8 cellular contexts compared by ENCODE assay signal in the genomic region with DNA sequence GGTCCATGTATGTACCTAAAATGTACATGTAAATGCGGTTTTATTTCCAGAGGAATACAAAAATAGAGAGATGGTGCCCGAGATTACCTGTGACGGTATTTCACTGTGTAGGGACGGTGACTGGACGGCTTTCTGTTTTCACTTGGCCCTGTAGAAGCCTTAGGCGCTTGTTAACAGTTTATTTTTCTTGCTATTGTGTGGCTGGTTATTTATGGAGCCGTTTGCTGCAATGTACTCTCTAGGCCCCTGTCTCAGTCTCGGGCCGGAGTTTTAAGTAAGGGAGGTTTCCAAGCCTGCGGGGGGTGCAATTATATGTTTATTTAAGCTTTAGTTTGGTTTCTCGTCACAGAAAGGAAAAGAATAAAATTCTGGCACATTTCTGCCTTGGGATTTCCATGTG. TPM values are rescaled to one million over a fixed set of nuclear protein-coding genes. Genes with fewer than 3 reads are reported as not detected.
DNase-seq lines count a peak whose midpoint lies in the region; ATAC-seq, FAIRE-seq and TF ChIP-seq lines count a peak whose summit lies in the region.

No MANE protein-coding gene starts in this region.

- H3K4me3 ChIP-seq in GM06990 (replicated peaks; ENCODE audit: low read depth, low read length) (peak overlapping the region; percentile 76), astrocyte of the cerebellum (ENCODE audit: low read depth, low read length) (peak overlapping the region; percentile 75), kidney (ENCODE audit: low read length in 2 of 2) (peak overlapping the region; percentile 93 to 100)

- TF ChIP-seq CTCF in GM06990 (IDR thresholded peaks at IDR 0.05; ENCODE audit: insufficient read depth, low read length, poor library complexity, severe bottlenecking) (no peak), astrocyte of the cerebellum (IDR thresholded peaks at IDR 0.05; ENCODE audit: low read depth, low read length, missing control alignments) (no peak), kidney (IDR thresholded peaks at IDR 0.05; ENCODE audit: borderline replicate concordance, extremely low read depth, insufficient read depth) (no peak)

- ATAC-seq in GM21390 (IDR thresholded peaks at IDR 0.05; ENCODE audit: unreplicated experiment), result peak; percentile 15

- H3K36me3 ChIP-seq in GM06990 (ENCODE audit: control insufficient read depth, insufficient read depth, low read length) (no peaks in the 10 kb centered on the region), kidney (ENCODE audit: control insufficient read depth in 1 of 2, insufficient read depth in 2 of 2, low read length in 2 of 2) (peaks cover 0 to 2% of the 10 kb centered on the region in 2 donors)

- peak overlapping the region; percentile 63 to 94 for H3K9ac ChIP-seq in kidney (ENCODE audit: low read length in 2 of 2)

- intact Hi-C loops in kidney (cut with DNase I), result no loop called here

- H3K27me3 ChIP-seq in GM06990 (replicated peaks; ENCODE audit: control insufficient read depth, insufficient read depth, low read length), result no peaks in the 10 kb centered on the region

- H3K9me3 ChIP-seq in kidney (ENCODE audit: control insufficient read depth in 1 of 2, low read length in 2 of 2), result no peaks in the 10 kb centered on the region

- FAIRE-seq in kidney (lab: Jason Lieb, UNC), result no peak

- peaks cover 5 to 6% of the 10 kb centered on the region in 2 donors for H3K4me1 ChIP-seq in kidney (ENCODE audit: control insufficient read depth in 1 of 2, insufficient read depth in 1 of 2, low read depth in 1 of 2, low read length in 2 of 2)

- DNase-seq in GM06990 (ENCODE audit: extremely low read depth, insufficient read length), result no peak
- DNase-seq in HPDE6-E6E7 (ENCODE audit: extremely low spot score), result peak; percentile 1
- peak; percentile 2 for DNase-seq in astrocyte of the cerebellum (ENCODE audit: low read depth)
- no peak for DNase-seq in kidney
- peak in 6 of 49 donors; percentile 3 to 26 (median 10) for DNase-seq in substantia nigra (lab: John Stamatoyannopoulos, UW)
- DNase-seq in cortex of kidney (lab: John Stamatoyannopoulos, UW), result no peak
- DNase-seq in MV-4-11 (lab: John Stamatoyannopoulos, UW), result no peak

- in situ Hi-C loops in astrocyte of the cerebellum (cut with HindIII; ENCODE audit: low sequenced_read_pairs), result no loop called here

- H3K27ac ChIP-seq in kidney (ENCODE audit: low read depth in 2 of 2, low read length in 2 of 2) (peak overlapping the region; percentile 17 to 98), substantia nigra (ENCODE audit: low read depth, low read length, poor library complexity, severe bottlenecking) (peak overlapping the region; percentile 97)

RNA-seq across cellular contexts. Expression of a gene that starts 0.4 kb away (rescaled TPM):
- 9.6 TPM for total RNA-seq in kidney
- 5.1 TPM for polyA plus RNA-seq in kidney (ENCODE audit: insufficient read depth, low read depth, low replicate concordance)

RNA-seq across cellular contexts. Expression of a gene that starts 0.7 kb away (rescaled TPM):
- total RNA-seq in kidney, result 27.2 TPM
- polyA plus RNA-seq in kidney (ENCODE audit: insufficient read depth, low read depth, low replicate concordance), result 29.1 TPM

Comparison
In these comparisons a context has a peak if more than half of its experiments do, and no peak if none do; other contexts are left out.
1. DNase-seq: peak in HPDE6-E6E7 (single experiment) and astrocyte of the cerebellum (single experiment); none in GM06990 (single experiment), kidney (single experiment), cortex of kidney (single experiment) and MV-4-11 (single experiment).
2. Peak in every context shown above with its lines, with median percentiles within 50 percentile points of each other: H3K4me3 ChIP-seq.